1 cellular context compared by ENCODE assay signal in the genomic region with DNA sequence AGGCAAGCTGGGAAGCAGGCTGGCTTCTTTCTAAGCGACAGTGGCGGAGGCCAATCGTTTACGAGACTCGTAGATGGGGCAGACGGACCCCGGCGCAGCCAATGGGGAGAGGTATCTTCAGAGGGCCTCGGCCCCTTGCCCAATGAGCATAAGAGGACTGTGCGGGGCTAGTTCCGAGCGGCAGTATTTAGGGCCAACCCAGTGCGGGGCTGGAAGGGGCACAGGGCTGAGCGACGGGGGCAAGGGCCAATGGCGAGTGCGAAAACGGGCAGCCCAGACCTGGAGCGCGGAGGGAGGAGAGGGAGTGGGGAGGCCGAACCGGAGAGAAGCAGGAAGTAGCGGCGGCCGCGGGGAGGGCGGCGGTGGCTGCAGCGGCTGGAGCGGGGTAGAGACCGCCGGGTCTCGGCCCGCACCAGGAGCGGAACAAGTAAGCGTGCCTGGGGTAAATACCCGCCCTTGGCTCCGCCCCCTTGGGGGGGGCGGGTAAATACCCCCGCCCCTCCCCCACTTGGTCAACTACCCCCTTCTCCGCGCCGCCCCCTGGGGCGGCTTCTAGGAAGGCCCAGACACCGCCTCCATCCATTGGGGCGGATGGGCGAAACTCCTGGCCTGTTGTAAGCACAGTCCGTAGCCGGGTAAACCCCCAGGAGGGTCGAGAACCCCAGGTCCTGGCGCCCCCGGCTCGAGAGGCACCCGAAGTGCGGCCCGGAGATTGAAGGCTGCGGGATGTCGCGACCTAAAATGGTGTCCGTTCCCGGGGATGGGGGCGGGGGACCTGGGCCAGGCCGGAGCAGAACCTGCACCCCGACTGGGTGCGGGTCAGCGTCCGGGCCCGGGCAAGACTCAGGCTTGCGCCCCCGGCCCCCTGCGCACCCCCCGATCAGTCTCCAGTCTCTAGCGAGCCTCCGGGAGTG.
TF ChIP-seq lines count a peak whose summit lies in the region.

A gene with protein sequence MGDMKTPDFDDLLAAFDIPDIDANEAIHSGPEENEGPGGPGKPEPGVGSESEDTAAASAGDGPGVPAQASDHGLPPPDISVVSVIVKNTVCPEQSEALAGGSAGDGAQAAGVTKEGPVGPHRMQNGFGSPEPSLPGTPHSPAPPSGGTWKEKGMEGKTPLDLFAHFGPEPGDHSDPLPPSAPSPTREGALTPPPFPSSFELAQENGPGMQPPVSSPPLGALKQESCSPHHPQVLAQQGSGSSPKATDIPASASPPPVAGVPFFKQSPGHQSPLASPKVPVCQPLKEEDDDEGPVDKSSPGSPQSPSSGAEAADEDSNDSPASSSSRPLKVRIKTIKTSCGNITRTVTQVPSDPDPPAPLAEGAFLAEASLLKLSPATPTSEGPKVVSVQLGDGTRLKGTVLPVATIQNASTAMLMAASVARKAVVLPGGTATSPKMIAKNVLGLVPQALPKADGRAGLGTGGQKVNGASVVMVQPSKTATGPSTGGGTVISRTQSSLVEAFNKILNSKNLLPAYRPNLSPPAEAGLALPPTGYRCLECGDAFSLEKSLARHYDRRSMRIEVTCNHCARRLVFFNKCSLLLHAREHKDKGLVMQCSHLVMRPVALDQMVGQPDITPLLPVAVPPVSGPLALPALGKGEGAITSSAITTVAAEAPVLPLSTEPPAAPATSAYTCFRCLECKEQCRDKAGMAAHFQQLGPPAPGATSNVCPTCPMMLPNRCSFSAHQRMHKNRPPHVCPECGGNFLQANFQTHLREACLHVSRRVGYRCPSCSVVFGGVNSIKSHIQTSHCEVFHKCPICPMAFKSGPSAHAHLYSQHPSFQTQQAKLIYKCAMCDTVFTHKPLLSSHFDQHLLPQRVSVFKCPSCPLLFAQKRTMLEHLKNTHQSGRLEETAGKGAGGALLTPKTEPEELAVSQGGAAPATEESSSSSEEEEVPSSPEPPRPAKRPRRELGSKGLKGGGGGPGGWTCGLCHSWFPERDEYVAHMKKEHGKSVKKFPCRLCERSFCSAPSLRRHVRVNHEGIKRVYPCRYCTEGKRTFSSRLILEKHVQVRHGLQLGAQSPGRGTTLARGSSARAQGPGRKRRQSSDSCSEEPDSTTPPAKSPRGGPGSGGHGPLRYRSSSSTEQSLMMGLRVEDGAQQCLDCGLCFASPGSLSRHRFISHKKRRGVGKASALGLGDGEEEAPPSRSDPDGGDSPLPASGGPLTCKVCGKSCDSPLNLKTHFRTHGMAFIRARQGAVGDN (plus strand): TSS at position 331 of the 914 bp plus-strand sequence. CDS start 3,993 bp downstream, outside the sequence.

TF ChIP-seq in HepG2, 621 proteins besides CTCF, POLR2A, EP300 and RAD21 (continued from another document and continues in another):
- TF ChIP-seq, protein P1, sequence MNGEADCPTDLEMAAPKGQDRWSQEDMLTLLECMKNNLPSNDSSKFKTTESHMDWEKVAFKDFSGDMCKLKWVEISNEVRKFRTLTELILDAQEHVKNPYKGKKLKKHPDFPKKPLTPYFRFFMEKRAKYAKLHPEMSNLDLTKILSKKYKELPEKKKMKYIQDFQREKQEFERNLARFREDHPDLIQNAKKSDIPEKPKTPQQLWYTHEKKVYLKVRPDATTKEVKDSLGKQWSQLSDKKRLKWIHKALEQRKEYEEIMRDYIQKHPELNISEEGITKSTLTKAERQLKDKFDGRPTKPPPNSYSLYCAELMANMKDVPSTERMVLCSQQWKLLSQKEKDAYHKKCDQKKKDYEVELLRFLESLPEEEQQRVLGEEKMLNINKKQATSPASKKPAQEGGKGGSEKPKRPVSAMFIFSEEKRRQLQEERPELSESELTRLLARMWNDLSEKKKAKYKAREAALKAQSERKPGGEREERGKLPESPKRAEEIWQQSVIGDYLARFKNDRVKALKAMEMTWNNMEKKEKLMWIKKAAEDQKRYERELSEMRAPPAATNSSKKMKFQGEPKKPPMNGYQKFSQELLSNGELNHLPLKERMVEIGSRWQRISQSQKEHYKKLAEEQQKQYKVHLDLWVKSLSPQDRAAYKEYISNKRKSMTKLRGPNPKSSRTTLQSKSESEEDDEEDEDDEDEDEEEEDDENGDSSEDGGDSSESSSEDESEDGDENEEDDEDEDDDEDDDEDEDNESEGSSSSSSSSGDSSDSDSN (CRISPR knock-in tag; IDR thresholded peaks at IDR 0.05): 0 out of 2 replicates have a peak, but pooled peaks have one; percentile 17
- TF ChIP-seq PHF5A (CRISPR knock-in tag; IDR thresholded peaks at IDR 0.05; ENCODE audit: low read depth, unreplicated experiment) (no peak), CEBPB (IDR thresholded peaks at IDR 0.05; ENCODE audit: borderline replicate concordance, low read depth, low read length) (no peak), ATF7 (IDR thresholded peaks at IDR 0.05) (no peak), ATF7 (CRISPR knock-in tag; IDR thresholded peaks at IDR 0.05) (no peak), SETDB1 (CRISPR knock-in tag; IDR thresholded peaks at IDR 0.05; ENCODE audit: borderline replicate concordance) (no peak), MAF1 (CRISPR knock-in tag; IDR thresholded peaks at IDR 0.05; ENCODE audit: borderline replicate concordance) (no peak), ZNF30 (CRISPR knock-in tag; IDR thresholded peaks at IDR 0.05) (no peak), SATB2 (CRISPR knock-in tag; IDR thresholded peaks at IDR 0.05) (no peak), ZFY (CRISPR knock-in tag; IDR thresholded peaks at IDR 0.05) (no peak; the same call in 1 of the 2 replicates), MLLT10 (CRISPR knock-in tag; IDR thresholded peaks at IDR 0.05) (no peak), BRD4 (CRISPR knock-in tag; IDR thresholded peaks at IDR 0.05) (no peak), ZNF234 (CRISPR knock-in tag; conservative IDR thresholded peaks at IDR 0.05) (no peak; the same call in 1 of the 2 replicates), ZBTB7A (CRISPR knock-in tag; IDR thresholded peaks at IDR 0.05) (no peak), KLF6 (CRISPR knock-in tag; IDR thresholded peaks at IDR 0.05) (peak; percentile 18; the same call in 1 of the 2 replicates), ZBTB7B (CRISPR knock-in tag; IDR thresholded peaks at IDR 0.05) (no peak), TARDBP (CRISPR knock-in tag; IDR thresholded peaks at IDR 0.05) (no peak), HES4 (CRISPR knock-in tag; IDR thresholded peaks at IDR 0.05; ENCODE audit: borderline replicate concordance) (no peak), NFE2L1 (CRISPR knock-in tag; IDR thresholded peaks at IDR 0.05; ENCODE audit: borderline replicate concordance) (no peak), FOXO1 (CRISPR knock-in tag; IDR thresholded peaks at IDR 0.05) (peak; percentile 32; the same call in 1 of the 2 replicates), SAFB2 (CRISPR knock-in tag; IDR thresholded peaks at IDR 0.05; ENCODE audit: borderline replicate concordance, low read depth) (no peak), GPN1 (CRISPR knock-in tag; IDR thresholded peaks at IDR 0.05; ENCODE audit: borderline replicate concordance) (no peak), IKZF1 (IDR thresholded peaks at IDR 0.05) (no peak), ZNF235 (CRISPR knock-in tag; IDR thresholded peaks at IDR 0.05; ENCODE audit: borderline replicate concordance) (no peak), MAFK (conservative IDR thresholded peaks at IDR 0.05 in 1 of 2, IDR thresholded peaks at IDR 0.05 in 1 of 2; ENCODE audit: low read length in 2 of 2) (no peak), KDM5B (CRISPR knock-in tag; IDR thresholded peaks at IDR 0.05; ENCODE audit: borderline replicate concordance) (peak; percentile 9; the same call in 1 of the 2 replicates), ZKSCAN8 (CRISPR knock-in tag; IDR thresholded peaks at IDR 0.05; ENCODE audit: borderline replicate concordance) (no peak), AHR (CRISPR knock-in tag; IDR thresholded peaks at IDR 0.05) (no peak; the same call in 1 of the 2 replicates), TRIM24 (CRISPR knock-in tag; IDR thresholded peaks at IDR 0.05) (no peak), MTF1 (CRISPR knock-in tag; IDR thresholded peaks at IDR 0.05) (no peak), ZNF451 (CRISPR knock-in tag; IDR thresholded peaks at IDR 0.05) (no peak; the same call in 1 of the 2 replicates), TBP (CRISPR knock-in tag; IDR thresholded peaks at IDR 0.05) (no peak)
- TF ChIP-seq, protein P2, sequence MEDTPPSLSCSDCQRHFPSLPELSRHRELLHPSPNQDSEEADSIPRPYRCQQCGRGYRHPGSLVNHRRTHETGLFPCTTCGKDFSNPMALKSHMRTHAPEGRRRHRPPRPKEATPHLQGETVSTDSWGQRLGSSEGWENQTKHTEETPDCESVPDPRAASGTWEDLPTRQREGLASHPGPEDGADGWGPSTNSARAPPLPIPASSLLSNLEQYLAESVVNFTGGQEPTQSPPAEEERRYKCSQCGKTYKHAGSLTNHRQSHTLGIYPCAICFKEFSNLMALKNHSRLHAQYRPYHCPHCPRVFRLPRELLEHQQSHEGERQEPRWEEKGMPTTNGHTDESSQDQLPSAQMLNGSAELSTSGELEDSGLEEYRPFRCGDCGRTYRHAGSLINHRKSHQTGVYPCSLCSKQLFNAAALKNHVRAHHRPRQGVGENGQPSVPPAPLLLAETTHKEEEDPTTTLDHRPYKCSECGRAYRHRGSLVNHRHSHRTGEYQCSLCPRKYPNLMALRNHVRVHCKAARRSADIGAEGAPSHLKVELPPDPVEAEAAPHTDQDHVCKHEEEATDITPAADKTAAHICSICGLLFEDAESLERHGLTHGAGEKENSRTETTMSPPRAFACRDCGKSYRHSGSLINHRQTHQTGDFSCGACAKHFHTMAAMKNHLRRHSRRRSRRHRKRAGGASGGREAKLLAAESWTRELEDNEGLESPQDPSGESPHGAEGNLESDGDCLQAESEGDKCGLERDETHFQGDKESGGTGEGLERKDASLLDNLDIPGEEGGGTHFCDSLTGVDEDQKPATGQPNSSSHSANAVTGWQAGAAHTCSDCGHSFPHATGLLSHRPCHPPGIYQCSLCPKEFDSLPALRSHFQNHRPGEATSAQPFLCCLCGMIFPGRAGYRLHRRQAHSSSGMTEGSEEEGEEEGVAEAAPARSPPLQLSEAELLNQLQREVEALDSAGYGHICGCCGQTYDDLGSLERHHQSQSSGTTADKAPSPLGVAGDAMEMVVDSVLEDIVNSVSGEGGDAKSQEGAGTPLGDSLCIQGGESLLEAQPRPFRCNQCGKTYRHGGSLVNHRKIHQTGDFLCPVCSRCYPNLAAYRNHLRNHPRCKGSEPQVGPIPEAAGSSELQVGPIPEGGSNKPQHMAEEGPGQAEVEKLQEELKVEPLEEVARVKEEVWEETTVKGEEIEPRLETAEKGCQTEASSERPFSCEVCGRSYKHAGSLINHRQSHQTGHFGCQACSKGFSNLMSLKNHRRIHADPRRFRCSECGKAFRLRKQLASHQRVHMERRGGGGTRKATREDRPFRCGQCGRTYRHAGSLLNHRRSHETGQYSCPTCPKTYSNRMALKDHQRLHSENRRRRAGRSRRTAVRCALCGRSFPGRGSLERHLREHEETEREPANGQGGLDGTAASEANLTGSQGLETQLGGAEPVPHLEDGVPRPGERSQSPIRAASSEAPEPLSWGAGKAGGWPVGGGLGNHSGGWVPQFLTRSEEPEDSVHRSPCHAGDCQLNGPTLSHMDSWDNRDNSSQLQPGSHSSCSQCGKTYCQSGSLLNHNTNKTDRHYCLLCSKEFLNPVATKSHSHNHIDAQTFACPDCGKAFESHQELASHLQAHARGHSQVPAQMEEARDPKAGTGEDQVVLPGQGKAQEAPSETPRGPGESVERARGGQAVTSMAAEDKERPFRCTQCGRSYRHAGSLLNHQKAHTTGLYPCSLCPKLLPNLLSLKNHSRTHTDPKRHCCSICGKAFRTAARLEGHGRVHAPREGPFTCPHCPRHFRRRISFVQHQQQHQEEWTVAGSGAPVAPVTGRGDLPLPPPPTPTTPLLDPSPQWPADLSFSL (CRISPR knock-in tag; IDR thresholded peaks at IDR 0.05): no peak
- TF ChIP-seq, protein P3, sequence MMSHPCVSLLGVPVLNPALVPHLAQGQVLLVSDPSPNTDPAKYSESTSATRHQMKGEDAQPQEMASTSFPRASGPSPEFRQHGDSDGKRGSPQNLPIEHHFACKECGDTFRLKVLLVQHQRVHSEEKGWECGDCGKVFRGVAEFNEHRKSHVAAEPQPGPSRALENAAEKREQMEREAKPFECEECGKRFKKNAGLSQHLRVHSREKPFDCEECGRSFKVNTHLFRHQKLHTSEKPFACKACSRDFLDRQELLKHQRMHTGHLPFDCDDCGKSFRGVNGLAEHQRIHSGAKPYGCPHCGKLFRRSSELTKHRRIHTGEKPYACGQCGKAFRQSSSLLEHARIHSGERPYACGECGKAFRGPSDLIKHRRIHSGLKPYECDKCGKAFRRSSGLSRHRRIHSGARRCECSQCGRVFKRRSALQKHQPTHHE (CRISPR knock-in tag; IDR thresholded peaks at IDR 0.05; ENCODE audit: borderline replicate concordance): no peak; the same call in 1 of the 2 replicates
- TF ChIP-seq, protein P4, sequence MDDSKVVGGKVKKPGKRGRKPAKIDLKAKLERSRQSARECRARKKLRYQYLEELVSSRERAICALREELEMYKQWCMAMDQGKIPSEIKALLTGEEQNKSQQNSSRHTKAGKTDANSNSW (CRISPR knock-in tag; IDR thresholded peaks at IDR 0.05; ENCODE audit: borderline replicate concordance): no peak
- TF ChIP-seq, protein P5, sequence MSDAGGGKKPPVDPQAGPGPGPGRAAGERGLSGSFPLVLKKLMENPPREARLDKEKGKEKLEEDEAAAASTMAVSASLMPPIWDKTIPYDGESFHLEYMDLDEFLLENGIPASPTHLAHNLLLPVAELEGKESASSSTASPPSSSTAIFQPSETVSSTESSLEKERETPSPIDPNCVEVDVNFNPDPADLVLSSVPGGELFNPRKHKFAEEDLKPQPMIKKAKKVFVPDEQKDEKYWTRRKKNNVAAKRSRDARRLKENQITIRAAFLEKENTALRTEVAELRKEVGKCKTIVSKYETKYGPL (CRISPR knock-in tag; IDR thresholded peaks at IDR 0.05): no peak
- TF ChIP-seq, protein P6, sequence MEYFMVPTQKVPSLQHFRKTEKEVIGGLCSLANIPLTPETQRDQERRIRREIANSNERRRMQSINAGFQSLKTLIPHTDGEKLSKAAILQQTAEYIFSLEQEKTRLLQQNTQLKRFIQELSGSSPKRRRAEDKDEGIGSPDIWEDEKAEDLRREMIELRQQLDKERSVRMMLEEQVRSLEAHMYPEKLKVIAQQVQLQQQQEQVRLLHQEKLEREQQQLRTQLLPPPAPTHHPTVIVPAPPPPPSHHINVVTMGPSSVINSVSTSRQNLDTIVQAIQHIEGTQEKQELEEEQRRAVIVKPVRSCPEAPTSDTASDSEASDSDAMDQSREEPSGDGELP (IDR thresholded peaks at IDR 0.05; ENCODE audit: borderline replicate concordance, low read depth): peak; percentile 38; the same call in 1 of the 2 replicates
- TF ChIP-seq, protein P7, sequence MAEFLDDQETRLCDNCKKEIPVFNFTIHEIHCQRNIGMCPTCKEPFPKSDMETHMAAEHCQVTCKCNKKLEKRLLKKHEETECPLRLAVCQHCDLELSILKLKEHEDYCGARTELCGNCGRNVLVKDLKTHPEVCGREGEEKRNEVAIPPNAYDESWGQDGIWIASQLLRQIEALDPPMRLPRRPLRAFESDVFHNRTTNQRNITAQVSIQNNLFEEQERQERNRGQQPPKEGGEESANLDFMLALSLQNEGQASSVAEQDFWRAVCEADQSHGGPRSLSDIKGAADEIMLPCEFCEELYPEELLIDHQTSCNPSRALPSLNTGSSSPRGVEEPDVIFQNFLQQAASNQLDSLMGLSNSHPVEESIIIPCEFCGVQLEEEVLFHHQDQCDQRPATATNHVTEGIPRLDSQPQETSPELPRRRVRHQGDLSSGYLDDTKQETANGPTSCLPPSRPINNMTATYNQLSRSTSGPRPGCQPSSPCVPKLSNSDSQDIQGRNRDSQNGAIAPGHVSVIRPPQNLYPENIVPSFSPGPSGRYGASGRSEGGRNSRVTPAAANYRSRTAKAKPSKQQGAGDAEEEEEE (CRISPR knock-in tag; IDR thresholded peaks at IDR 0.05; ENCODE audit: borderline replicate concordance): no peak
